11 cellular contexts compared by ENCODE assay signal in genomic region chr11:129862123-129862522, GRCh38. TPM values are rescaled to one million over a fixed set of nuclear protein-coding genes. Genes with fewer than 3 reads are reported as not detected.
DNase-seq lines count a peak whose midpoint lies in the region; ATAC-seq, FAIRE-seq and TF ChIP-seq lines count a peak whose summit lies in the region.
"Had no signal": no experiment of that assay in that cellular context is flagged by ENCODE, and none has a peak within 500 bp of the region (broad histone marks: within the 10 kb centered on the region; RNA-seq: fewer than 3 reads in every experiment).

No MANE protein-coding gene starts in this region.

- no peak overlapping the region; the same call in 1 of the 2 replicates for H2BK12ac ChIP-seq in H1 (ENCODE audit: low read depth, low read length)

- 81% methylated on average over 9 of the region's 9 CpGs; no CpG with 5 or more reads in 1 of the 2 experiments for WGBS in H1 (ENCODE audit: extremely low coverage in 1 of 2, insufficient coverage in 1 of 2, insufficient read length in 1 of 2, insufficient replicate concordance in 2 of 2, low coverage in 1 of 2, low lambda C conversion rate in 2 of 2, missing lambda C conversion rate in 1 of 2), 2 experiments

- CTCF ChIA-PET in H1 (lab: Charles Lee; ENCODE audit: partially characterized antibody), result interaction anchor here (0.6 to 2.7 kb wide), 10 partner anchors 11 to 978 kb away, joined by 3 to 10 read pairs (median 3); no protein-coding TSS in a partner anchor

- peaks cover 15% of the 10 kb centered on the region for H3K4me1 Mint-ChIP-seq in HFFc6 (ENCODE audit: low read depth)
- peaks cover 39% of the 10 kb centered on the region for H3K4me1 Mint-ChIP-seq in nephron progenitor cell
- peaks cover 30% of the 10 kb centered on the region for H3K4me1 Mint-ChIP-seq in activated T-cell treated with anti-CD3 and anti-CD28 coated beads, Interleukin-2, amount 50 U/mL, for 72 hours (ENCODE audit: low read depth)
- H3K4me1 Mint-ChIP-seq: central memory CD8-positive, alpha-beta T cell had no signal

- TF ChIP-seq CTCF in HFFc6 (IDR thresholded peaks at IDR 0.05), result no peak
- no peak for TF ChIP-seq CTCF in H1 (IDR thresholded peaks at IDR 0.05; ENCODE audit: control extremely low read depth in 1 of 3, insufficient read depth in 1 of 3, low read depth in 1 of 3, low read length in 3 of 3)
- TF ChIP-seq CTCF in nephron progenitor cell (IDR thresholded peaks at IDR 0.05), result no peak

- H3K27me3 ChIP-seq in ACC112 (ENCODE audit: insufficient read depth, low read length) (no peaks in the 10 kb centered on the region), H1 (replicated peaks in 1 of 4; ENCODE audit: control insufficient read depth in 3 of 4, extremely low read depth in 1 of 4, insufficient read depth in 3 of 4, low read length in 3 of 4) (no peaks in the 10 kb centered on the region)

- no peak overlapping the region for H2AFZ ChIP-seq in ACC112 (ENCODE audit: low read length, unreplicated experiment)
- no peak overlapping the region for H2AFZ ChIP-seq in H1 (ENCODE audit: low read length)

- H2AK5ac ChIP-seq in H1 (ENCODE audit: low read depth, low read length), result no peak overlapping the region

- H3K79me1 ChIP-seq in H1 (ENCODE audit: low read depth, low read length), result no peaks in the 10 kb centered on the region

- H3K9me3 Mint-ChIP-seq in HFFc6 (no peaks in the 10 kb centered on the region), nephron progenitor cell (no peaks in the 10 kb centered on the region)
- no peaks in the 10 kb centered on the region for H3K9me3 Mint-ChIP-seq in activated T-cell treated with anti-CD3 and anti-CD28 coated beads, Interleukin-2, amount 50 U/mL, for 72 hours
- H3K9me3 Mint-ChIP-seq: central memory CD8-positive, alpha-beta T cell had no signal

- no peak for TF ChIP-seq EP300 in H1 (IDR thresholded peaks at IDR 0.05; ENCODE audit: borderline replicate concordance in 1 of 2, low read depth in 2 of 2, low read length in 2 of 2)

- H3K18ac ChIP-seq in H1 (ENCODE audit: extremely low read depth, low read length), result no peak overlapping the region

- H3K36me3 Mint-ChIP-seq in HFFc6 (ENCODE audit: low read depth) (peaks cover 48% of the 10 kb centered on the region), nephron progenitor cell (ENCODE audit: low read depth) (peaks cover 74% of the 10 kb centered on the region)
- peaks cover 7 to 22% of the 10 kb centered on the region in 2 donors for H3K36me3 Mint-ChIP-seq in activated T-cell treated with anti-CD3 and anti-CD28 coated beads, Interleukin-2, amount 50 U/mL, for 72 hours (ENCODE audit: insufficient read depth in 2 of 2)

- no peak overlapping the region for H2BK120ac ChIP-seq in H1 (replicated peaks; ENCODE audit: low read depth, low read length)

- no peak overlapping the region for H4K91ac ChIP-seq in H1 (replicated peaks; ENCODE audit: insufficient read length, low read length)

- H4K8ac ChIP-seq in H1 (ENCODE audit: extremely low read depth, insufficient read depth, low read length), result no peak overlapping the region

- H3K4me3 Mint-ChIP-seq in HFFc6 (peak overlapping the region; percentile 66), nephron progenitor cell (peak overlapping the region; percentile 23)
- no peak overlapping the region for H3K4me3 Mint-ChIP-seq in activated T-cell treated with anti-CD3 and anti-CD28 coated beads, Interleukin-2, amount 50 U/mL, for 72 hours
- H3K4me3 Mint-ChIP-seq: central memory CD8-positive, alpha-beta T cell had no signal

- H3K56ac ChIP-seq in H1 (replicated peaks; ENCODE audit: insufficient read length, low read depth, low read length), result no peak overlapping the region

- no peaks in the 10 kb centered on the region for H3K23me2 ChIP-seq in H1 (ENCODE audit: low read depth, low read length)

- H3K36me3 ChIP-seq in ACC112 (ENCODE audit: insufficient read depth, low read length) (peaks cover 37% of the 10 kb centered on the region; the same call in 1 of the 2 replicates), H1 (ENCODE audit: control insufficient read depth in 2 of 4, insufficient read depth in 4 of 4, low read length in 3 of 4) (peaks cover 17 to 45% (median 34%) of the 10 kb centered on the region in 4 experiments)

- POLR2A ChIA-PET in H1 (lab: Charles Lee; ENCODE audit: partially characterized antibody), result interaction anchor here (1.1 kb wide), 1 partner anchor 8 kb away, joined by 3 read pairs; no protein-coding TSS in a partner anchor

- H3K4me1 ChIP-seq in ACC112 (ENCODE audit: control insufficient read depth, insufficient read depth, low read length, unreplicated experiment) (peaks cover 16% of the 10 kb centered on the region), H1 (replicated peaks in 1 of 4; ENCODE audit: control insufficient read depth in 3 of 4, insufficient read depth in 4 of 4, low read length in 3 of 4) (peaks cover 2 to 5% (median 4%) of the 10 kb centered on the region in 4 experiments; a peak in 6 of 7 replicates)

- H4K20me1 ChIP-seq in H1 (replicated peaks in 1 of 2; ENCODE audit: control insufficient read depth in 1 of 2, insufficient read depth in 2 of 2, low read length in 2 of 2), result peaks cover 0 to 1% of the 10 kb centered on the region in 2 experiments

- H3K79me2 ChIP-seq in ACC112 (ENCODE audit: control insufficient read depth, insufficient read depth, low read length, unreplicated experiment), result peaks cover 2% of the 10 kb centered on the region
- no peaks in the 10 kb centered on the region for H3K79me2 ChIP-seq in H1 (ENCODE audit: control insufficient read depth in 1 of 2, insufficient read depth in 2 of 2, low read length in 2 of 2)

- peak overlapping the region; percentile 33 to 69; a peak in 3 of 4 replicates for H3K4me2 ChIP-seq in H1 (ENCODE audit: insufficient read depth in 1 of 2, low read depth in 2 of 2, low read length in 2 of 2)

- H4K5ac ChIP-seq in H1 (ENCODE audit: insufficient read length, low read depth, low read length), result no peak overlapping the region

- H3K9ac ChIP-seq in H1 (replicated peaks in 1 of 4; ENCODE audit: extremely low read depth in 1 of 4, low read depth in 3 of 4, low read length in 3 of 4), result no peak overlapping the region

- FAIRE-seq in H1 (lab: Jason Lieb, UNC), result no peak
- FAIRE-seq: D721Med had no signal

- H3K4me3 ChIP-seq in ACC112 (ENCODE audit: low read depth, low read length), result no peak overlapping the region
- no peak overlapping the region for H3K4me3 ChIP-seq in H1 (ENCODE audit: extremely low read depth in 1 of 4, insufficient read depth in 2 of 4, low read depth in 3 of 4, low read length in 4 of 4)

- H2BK20ac ChIP-seq in H1 (ENCODE audit: low read length), result no peak overlapping the region

- TF ChIP-seq RAD21 in H1 (IDR thresholded peaks at IDR 0.05 in 1 of 2, conservative IDR thresholded peaks at IDR 0.05 in 1 of 2; ENCODE audit: low read depth in 2 of 2, low read length in 2 of 2), result no peak

- H3K23ac ChIP-seq in H1 (ENCODE audit: insufficient read length), result no peak overlapping the region

- no peaks in the 10 kb centered on the region; the same call in 1 of the 2 replicates for H3K27me3 Mint-ChIP-seq in HFFc6 (ENCODE audit: insufficient read depth)
- peaks cover 2% of the 10 kb centered on the region for H3K27me3 Mint-ChIP-seq in nephron progenitor cell (ENCODE audit: low read depth, poor library complexity)
- no peaks in the 10 kb centered on the region for H3K27me3 Mint-ChIP-seq in activated T-cell treated with anti-CD3 and anti-CD28 coated beads, Interleukin-2, amount 50 U/mL, for 72 hours (ENCODE audit: low read depth)
- H3K27me3 Mint-ChIP-seq: central memory CD8-positive, alpha-beta T cell had no signal

- H3K9me3 ChIP-seq in H1 (ENCODE audit: insufficient read depth in 2 of 2, low read depth in 1 of 2, low read length in 1 of 2), result no peaks in the 10 kb centered on the region

- H3K27ac ChIP-seq in ACC112 (ENCODE audit: low read depth, low read length), result peak overlapping the region; percentile 49
- H3K27ac ChIP-seq in H1 (ENCODE audit: low read depth, low read length), result peak overlapping the region; percentile 44; the same call in 1 of the 2 replicates

- H2BK15ac ChIP-seq in H1 (ENCODE audit: low read length), result no peak overlapping the region

- H3K27ac Mint-ChIP-seq in HFFc6 (peak overlapping the region; percentile 79), nephron progenitor cell (peak overlapping the region; percentile 97)
- no peak overlapping the region for H3K27ac Mint-ChIP-seq in activated T-cell treated with anti-CD3 and anti-CD28 coated beads, Interleukin-2, amount 50 U/mL, for 72 hours

- DNase-seq in HFFc6 (no peak), H1 (ENCODE audit: low read depth in 1 of 2, low spot score in 2 of 2) (no peak), nephron progenitor cell (no peak), T1000 (lab: John Stamatoyannopoulos, UW) (no peak)
- DNase-seq in activated T-cell treated with anti-CD3 and anti-CD28 coated beads, Interleukin-2, amount 50 U/mL, for 72 hours, result no peak
- DNase-seq: activated CD4-positive, alpha-beta T cell treated with anti-CD3 and anti-CD28 coated beads for 4 hours had no signal

- no peak overlapping the region for H3K4ac ChIP-seq in H1 (replicated peaks; ENCODE audit: insufficient read length, low read depth, low read length)

- H2BK5ac ChIP-seq in H1 (ENCODE audit: low read depth, low read length), result peak overlapping the region; percentile 82; the same call in 1 of the 2 replicates

- H3K14ac ChIP-seq in H1 (ENCODE audit: insufficient read length), result no peak overlapping the region

- ATAC-seq in GM18502 (IDR thresholded peaks at IDR 0.05; ENCODE audit: poor library complexity, unreplicated experiment) (no peak), GM21390 (IDR thresholded peaks at IDR 0.05; ENCODE audit: unreplicated experiment) (no peak)
- no peak for ATAC-seq in activated T-cell treated with anti-CD3 and anti-CD28 coated beads, Interleukin-2, amount 50 U/mL, for 72 hours (replicated peaks in 1 of 2)

- TF ChIP-seq POLR2A in H1 (IDR thresholded peaks at IDR 0.05; ENCODE audit: control extremely low read depth in 1 of 2, low read depth in 2 of 2, low read length in 2 of 2), result no peak

RNA-seq across cellular contexts. Expression of gene NFRKB, which starts 33.3 kb away (rescaled TPM):
- 10 to 100 TPM; 12.6 to 16.2 (median 14.4) TPM for total RNA-seq in HFFc6 (2021; fragmentation: NEBNext Ultra II Directional; extraction: Animal tissue kit (Norgen Biotek cat#: 25700))
- 27.9 and 31.0 TPM in 2 replicates for total RNA-seq in H1 (2021; fragmentation: NEBNext Ultra II Directional; extraction: Animal tissue kit (Norgen Biotek cat#: 25700))
- 17.0 and 22.2 TPM in 2 replicates for polyA plus RNA-seq in H1 (2011; rRNA removed)
- 19.2 TPM for polyA plus RNA-seq in H1 (2011; cell fraction: cytosol; rRNA removed)
- 50.8 TPM for polyA plus RNA-seq in H1 (2011; cell fraction: nucleus; rRNA removed)
- polyA plus RNA-seq in H1 (2012, experiment 1 of 2), result 18.0 to 23.0 TPM (median 22.0 TPM) in 4 replicates
- polyA plus RNA-seq in H1 (2012, experiment 2 of 2), result 10.1 TPM
- polyA plus RNA-seq in H1 (2013, experiment 1 of 2), result 12.8 TPM
- polyA plus RNA-seq in H1 (2013, experiment 2 of 2), result 12.8 TPM
- 22.5 and 27.2 TPM in 2 replicates for polyA minus RNA-seq in H1 (2011; rRNA and poly(A)+ RNA removed)
- polyA minus RNA-seq in H1 (2011; cell fraction: cytosol; rRNA and poly(A)+ RNA removed), result 13.9 TPM
- polyA minus RNA-seq in H1 (2011; cell fraction: nucleus; rRNA and poly(A)+ RNA removed), result 29.4 TPM
- total RNA-seq in activated T-cell treated with anti-CD3 and anti-CD28 coated beads, Interleukin-2, amount 50 U/mL, for 72 hours, result 10 to 100 TPM; 29.6 to 34.8 TPM

RNA-seq across cellular contexts. Expression of gene TMEM45B, which starts 46.5 kb away (rescaled TPM):
- total RNA-seq in HFFc6 (2021; fragmentation: NEBNext Ultra II Directional; extraction: Animal tissue kit (Norgen Biotek cat#: 25700)), result not detected
- total RNA-seq in H1 (2021; fragmentation: NEBNext Ultra II Directional; extraction: Animal tissue kit (Norgen Biotek cat#: 25700)), result not detected in 2 replicates
- polyA plus RNA-seq in H1 (2011; rRNA removed), result 0.08 and 0.23 TPM in 2 replicates
- polyA plus RNA-seq in H1 (2011; cell fraction: cytosol; rRNA removed), result 0.22 TPM
- 0.41 TPM for polyA plus RNA-seq in H1 (2011; cell fraction: nucleus; rRNA removed)
- 0.29 to 1.7 TPM (median 0.55 TPM) in 4 replicates for polyA plus RNA-seq in H1 (2012, experiment 1 of 2)
- 0.10 TPM for polyA plus RNA-seq in H1 (2012, experiment 2 of 2)
- 0.14 TPM for polyA plus RNA-seq in H1 (2013, experiment 1 of 2)
- polyA plus RNA-seq in H1 (2013, experiment 2 of 2), result 0.17 TPM
- 0.06 TPM in 1 of 2 replicates, not detected in the other for polyA minus RNA-seq in H1 (2011; rRNA and poly(A)+ RNA removed)
- polyA minus RNA-seq in H1 (2011; cell fraction: cytosol; rRNA and poly(A)+ RNA removed), result not detected
- not detected for polyA minus RNA-seq in H1 (2011; cell fraction: nucleus; rRNA and poly(A)+ RNA removed)
- 1 to 10 TPM; 2.5 to 3.3 TPM for total RNA-seq in activated T-cell treated with anti-CD3 and anti-CD28 coated beads, Interleukin-2, amount 50 U/mL, for 72 hours

Comparison
In these comparisons a context has a peak if more than half of its experiments do, and no peak if none do; other contexts are left out.
1. H3K4me3 Mint-ChIP-seq: peak in HFFc6 (single experiment) and nephron progenitor cell (single experiment); none in activated T-cell treated with anti-CD3 and anti-CD28 coated beads, Interleukin-2, amount 50 U/mL, for 72 hours (0 of 2).